1 cellular context compared by ENCODE assay signal in the genomic region with DNA sequence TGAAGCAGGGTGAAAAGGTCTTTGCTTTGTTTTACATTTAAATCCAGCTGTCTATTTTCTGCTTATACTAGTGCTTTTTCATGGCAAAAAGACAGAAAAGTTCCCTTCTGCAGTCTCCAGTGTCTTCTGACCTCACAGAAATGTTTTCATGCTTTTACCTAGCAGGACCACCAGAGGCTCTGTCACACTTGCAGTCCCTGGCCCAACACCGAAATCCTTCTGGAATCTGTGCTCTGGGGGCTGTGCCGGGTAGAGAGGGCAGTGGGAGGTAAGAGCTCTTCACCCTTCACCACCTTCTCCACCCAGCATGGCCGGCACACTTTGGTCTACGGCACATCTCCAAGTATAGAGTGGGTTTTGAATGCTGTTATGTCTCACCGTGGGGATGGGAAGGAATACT.
TF ChIP-seq lines count a peak whose summit lies in the region.

No MANE protein-coding gene starts in this region.

TF ChIP-seq in A549, 52 proteins besides CTCF, POLR2A, EP300 and RAD21:
- no peak for TF ChIP-seq FOSL2 (IDR thresholded peaks at IDR 0.05)
- TF ChIP-seq FOSL2 (CRISPR knock-in tag; IDR thresholded peaks at IDR 0.05), result no peak
- TF ChIP-seq, protein P1, sequence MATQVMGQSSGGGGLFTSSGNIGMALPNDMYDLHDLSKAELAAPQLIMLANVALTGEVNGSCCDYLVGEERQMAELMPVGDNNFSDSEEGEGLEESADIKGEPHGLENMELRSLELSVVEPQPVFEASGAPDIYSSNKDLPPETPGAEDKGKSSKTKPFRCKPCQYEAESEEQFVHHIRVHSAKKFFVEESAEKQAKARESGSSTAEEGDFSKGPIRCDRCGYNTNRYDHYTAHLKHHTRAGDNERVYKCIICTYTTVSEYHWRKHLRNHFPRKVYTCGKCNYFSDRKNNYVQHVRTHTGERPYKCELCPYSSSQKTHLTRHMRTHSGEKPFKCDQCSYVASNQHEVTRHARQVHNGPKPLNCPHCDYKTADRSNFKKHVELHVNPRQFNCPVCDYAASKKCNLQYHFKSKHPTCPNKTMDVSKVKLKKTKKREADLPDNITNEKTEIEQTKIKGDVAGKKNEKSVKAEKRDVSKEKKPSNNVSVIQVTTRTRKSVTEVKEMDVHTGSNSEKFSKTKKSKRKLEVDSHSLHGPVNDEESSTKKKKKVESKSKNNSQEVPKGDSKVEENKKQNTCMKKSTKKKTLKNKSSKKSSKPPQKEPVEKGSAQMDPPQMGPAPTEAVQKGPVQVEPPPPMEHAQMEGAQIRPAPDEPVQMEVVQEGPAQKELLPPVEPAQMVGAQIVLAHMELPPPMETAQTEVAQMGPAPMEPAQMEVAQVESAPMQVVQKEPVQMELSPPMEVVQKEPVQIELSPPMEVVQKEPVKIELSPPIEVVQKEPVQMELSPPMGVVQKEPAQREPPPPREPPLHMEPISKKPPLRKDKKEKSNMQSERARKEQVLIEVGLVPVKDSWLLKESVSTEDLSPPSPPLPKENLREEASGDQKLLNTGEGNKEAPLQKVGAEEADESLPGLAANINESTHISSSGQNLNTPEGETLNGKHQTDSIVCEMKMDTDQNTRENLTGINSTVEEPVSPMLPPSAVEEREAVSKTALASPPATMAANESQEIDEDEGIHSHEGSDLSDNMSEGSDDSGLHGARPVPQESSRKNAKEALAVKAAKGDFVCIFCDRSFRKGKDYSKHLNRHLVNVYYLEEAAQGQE (IDR thresholded peaks at IDR 0.05), result no peak
- no peak for TF ChIP-seq PHF8 (IDR thresholded peaks at IDR 0.05; ENCODE audit: borderline replicate concordance, low read depth)
- TF ChIP-seq SMC3 (IDR thresholded peaks at IDR 0.05), result no peak
- no peak for TF ChIP-seq HOXA7 (CRISPR knock-in tag; IDR thresholded peaks at IDR 0.05)
- TF ChIP-seq SREBF2 (IDR thresholded peaks at IDR 0.05), result no peak
- TF ChIP-seq EHF (CRISPR knock-in tag; IDR thresholded peaks at IDR 0.05), result no peak
- TF ChIP-seq POLR2AphosphoS2 (conservative IDR thresholded peaks at IDR 0.05; ENCODE audit: low read length), result no peak
- no peak for TF ChIP-seq HDAC2 (IDR thresholded peaks at IDR 0.05)
- no peak for TF ChIP-seq RCOR1 (IDR thresholded peaks at IDR 0.05; ENCODE audit: low read depth, low read length)
- TF ChIP-seq FOSB (CRISPR knock-in tag; IDR thresholded peaks at IDR 0.05), result no peak
- TF ChIP-seq CHD4 (IDR thresholded peaks at IDR 0.05; ENCODE audit: borderline replicate concordance), result no peak
- TF ChIP-seq MAFK (IDR thresholded peaks at IDR 0.05; ENCODE audit: partially characterized antibody), result no peak
- TF ChIP-seq JUNB (IDR thresholded peaks at IDR 0.05), result no peak
- TF ChIP-seq NR3C1 (IDR thresholded peaks at IDR 0.05), result no peak
- TF ChIP-seq MAZ (IDR thresholded peaks at IDR 0.05; ENCODE audit: borderline replicate concordance, low read depth, low read length), result no peak
- TF ChIP-seq GATA3 (IDR thresholded peaks at IDR 0.05; ENCODE audit: borderline replicate concordance), result no peak
- TF ChIP-seq, protein P2, sequence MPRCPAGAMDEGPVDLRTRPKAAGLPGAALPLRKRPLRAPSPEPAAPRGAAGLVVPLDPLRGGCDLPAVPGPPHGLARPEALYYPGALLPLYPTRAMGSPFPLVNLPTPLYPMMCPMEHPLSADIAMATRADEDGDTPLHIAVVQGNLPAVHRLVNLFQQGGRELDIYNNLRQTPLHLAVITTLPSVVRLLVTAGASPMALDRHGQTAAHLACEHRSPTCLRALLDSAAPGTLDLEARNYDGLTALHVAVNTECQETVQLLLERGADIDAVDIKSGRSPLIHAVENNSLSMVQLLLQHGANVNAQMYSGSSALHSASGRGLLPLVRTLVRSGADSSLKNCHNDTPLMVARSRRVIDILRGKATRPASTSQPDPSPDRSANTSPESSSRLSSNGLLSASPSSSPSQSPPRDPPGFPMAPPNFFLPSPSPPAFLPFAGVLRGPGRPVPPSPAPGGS (IDR thresholded peaks at IDR 0.05), result no peak
- no peak for TF ChIP-seq ZSCAN20 (CRISPR knock-in tag; IDR thresholded peaks at IDR 0.05)
- TF ChIP-seq MYC (IDR thresholded peaks at IDR 0.05; ENCODE audit: borderline replicate concordance, low read length), result no peak
